ENCODE assay signal across 23 cellular contexts in the genomic region with DNA sequence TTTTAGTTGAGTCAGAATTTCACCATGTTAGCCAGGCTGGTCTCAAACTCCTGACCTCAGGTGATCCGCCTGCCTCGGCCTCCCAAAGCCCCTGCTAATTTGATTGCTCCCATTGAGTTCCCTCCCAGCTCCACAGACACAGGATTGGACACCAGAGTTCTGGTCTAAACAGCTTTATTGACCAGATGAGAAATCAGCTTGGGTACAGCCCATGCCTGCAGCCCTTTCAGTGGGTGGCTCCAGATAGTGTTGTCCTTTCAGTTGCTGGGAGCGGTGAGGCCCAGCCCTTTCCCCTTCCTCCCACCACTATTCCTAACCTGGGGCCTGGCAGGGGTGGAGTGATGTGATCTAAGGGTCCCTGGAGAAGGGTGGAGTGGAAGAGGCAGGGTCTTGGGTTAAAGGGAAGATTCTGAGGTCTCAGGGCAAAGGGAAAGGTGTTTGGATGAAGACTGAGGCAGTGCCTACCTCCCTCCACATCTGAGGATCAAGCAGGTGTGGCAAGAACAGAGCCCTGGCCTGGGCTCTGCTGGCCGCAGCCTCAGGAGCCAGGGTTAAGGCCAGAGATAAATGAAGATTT. TPM values are rescaled to one million over a fixed set of nuclear protein-coding genes. Genes with fewer than 3 reads are reported as not detected.
A peak's percentile ranks its signal among the peaks of the same experiment; 100 is the strongest.
DNase-seq lines count a peak whose midpoint lies in the region; ATAC-seq and TF ChIP-seq lines count a peak whose summit lies in the region.
"Had no signal": no experiment of that assay in that cellular context is flagged by ENCODE, and none has a peak within 500 bp of the region (broad histone marks: within the 10 kb centered on the region; RNA-seq: fewer than 3 reads in every experiment).

No MANE protein-coding gene starts in this region.

- H2BK12ac ChIP-seq in trophoblast cell (ENCODE audit: low read length) = peak overlapping the region; percentile 67

- no peak overlapping the region for H3K14ac ChIP-seq in trophoblast cell (ENCODE audit: low read length)

- H3K27ac ChIP-seq in 22Rv1 = 0 out of 2 replicates have a peak overlapping the region, but pooled peaks have one; percentile 3
- peak overlapping the region; percentile 5 for H3K27ac ChIP-seq in trophoblast cell (ENCODE audit: low read depth, low read length)
- no peak overlapping the region for H3K27ac ChIP-seq in gastrocnemius medialis

- TF ChIP-seq CTCF in 22Rv1 (IDR thresholded peaks at IDR 0.05) (no peak), HFFc6 (IDR thresholded peaks at IDR 0.05) (no peak), chondrocyte (IDR thresholded peaks at IDR 0.05) (no peak), gastrocnemius medialis (IDR thresholded peaks at IDR 0.05 in 4 of 5, conservative IDR thresholded peaks at IDR 0.05 in 1 of 5) (no peak)

- H3K27me3 ChIP-seq in trophoblast cell (ENCODE audit: insufficient read depth, low read length) = no peaks in the 10 kb centered on the region
- H3K27me3 ChIP-seq in gastrocnemius medialis = no peaks in the 10 kb centered on the region
- H3K27me3 ChIP-seq: upper lobe of left lung had no signal

- H3K79me2 ChIP-seq in trophoblast cell (ENCODE audit: control insufficient read depth, insufficient read depth, low read length, poor library complexity) = no peaks in the 10 kb centered on the region

- DNase-seq in HFFc6 = no peak
- no peak for DNase-seq in chondrocyte (ENCODE audit: low spot score)
- DNase-seq in trophoblast cell = no peak
- no peak for DNase-seq in AG08395 (ENCODE audit: low spot score)
- no peak for DNase-seq in GM19240 (ENCODE audit: insufficient read length, low spot score)
- no peak for DNase-seq in activated naive CD4-positive, alpha-beta T cell treated with anti-CD3 and anti-CD28 coated beads, Interleukin-2, amount 50 U/mL, for 16 hours
- no peak for DNase-seq in gastrocnemius medialis
- DNase-seq: activated CD4-positive, alpha-beta T cell treated with anti-CD3 and anti-CD28 coated beads, Interleukin-2, amount 50 U/mL, for 4 hours; activated T-cell treated with anti-CD3 and anti-CD28 coated beads, Interleukin-2, amount 50 U/mL, for 1 hour; COR-L47; hippocampal formation; kidney; mesendoderm; MV-4-11; NCI-H2029; NCI-H446; nephron progenitor cell; retina; stimulated activated CD4-positive, alpha-beta T cell treated with anti-CD3 and anti-CD28 coated beads, Interleukin-12 subunit alpha, Interleukin-12 subunit beta, amount 100 ng/mL, for 4 hours; upper lobe of left lung had no signal

- in situ Hi-C loops in gastrocnemius medialis (cut with MboI; ENCODE audit: low sequenced_read_pairs in 4 of 4) = loop anchor here in 3 of 4 donors (5.0 kb wide), 2 partner anchors 34 to 36 kb away; no protein-coding TSS in a partner anchor

- no peak for TF ChIP-seq POLR2A in gastrocnemius medialis (IDR thresholded peaks at IDR 0.05)

- H3K4me2 ChIP-seq in trophoblast cell (ENCODE audit: low read length) = no peak overlapping the region

- H3K9me3 ChIP-seq in trophoblast cell (ENCODE audit: insufficient read depth, low read depth, low read length) (no peaks in the 10 kb centered on the region), gastrocnemius medialis (no peaks in the 10 kb centered on the region)
- H3K9me3 ChIP-seq: upper lobe of left lung had no signal

- H2AFZ ChIP-seq in trophoblast cell (ENCODE audit: insufficient read depth, low read length, poor library complexity) = no peak overlapping the region

- intact Hi-C loops in gastrocnemius medialis (cut with DNase I; ENCODE audit: low total_unique reads) = no loop called here

- H3K4me1 ChIP-seq in trophoblast cell (ENCODE audit: control insufficient read depth in 1 of 2, insufficient read depth in 2 of 2, low read length in 2 of 2) (peaks cover 19 to 29% of the 10 kb centered on the region in 2 experiments), gastrocnemius medialis (peaks cover 17 to 18% of the 10 kb centered on the region in 2 donors)

- WGBS in trophoblast cell (ENCODE audit: extremely low coverage, insufficient coverage, insufficient read length) = no CpG with 5 or more reads among the region's 4 CpGs

- H3K23ac ChIP-seq in trophoblast cell (ENCODE audit: low read length) = no peak overlapping the region

- H3K4me1 Mint-ChIP-seq in HFFc6 (ENCODE audit: low read depth) (peaks cover 63% of the 10 kb centered on the region), chondrocyte (ENCODE audit: low read depth) (peaks cover 40% of the 10 kb centered on the region)

- H3K4ac ChIP-seq in trophoblast cell (ENCODE audit: low read depth, low read length) = no peak overlapping the region

- H4K12ac ChIP-seq in trophoblast cell (ENCODE audit: low read depth, low read length) = no peak overlapping the region

- no peak for ATAC-seq in gastrocnemius medialis
- ATAC-seq: HCT116, K562 had no signal

- H2AK5ac ChIP-seq in trophoblast cell (ENCODE audit: low read length) = no peak overlapping the region

- H3K36me3 ChIP-seq in trophoblast cell (ENCODE audit: control insufficient read depth in 1 of 2, insufficient read depth in 2 of 2, low read length in 2 of 2) (peaks cover 34 to 51% of the 10 kb centered on the region in 2 experiments), gastrocnemius medialis (no peaks in the 10 kb centered on the region)

- peaks cover 27% of the 10 kb centered on the region for H3K79me1 ChIP-seq in trophoblast cell (ENCODE audit: low read length)

- H3K36me3 Mint-ChIP-seq in HFFc6 (ENCODE audit: low read depth) = peaks cover 40% of the 10 kb centered on the region
- no peaks in the 10 kb centered on the region for H3K36me3 Mint-ChIP-seq in chondrocyte (ENCODE audit: low read depth)

- H3K27ac Mint-ChIP-seq in HFFc6 (peak overlapping the region; percentile 68), chondrocyte (ENCODE audit: unreplicated experiment) (peak overlapping the region; percentile 61)
- H3K27ac Mint-ChIP-seq: nephron progenitor cell had no signal

- H3K18ac ChIP-seq in trophoblast cell (ENCODE audit: low read length) = no peak overlapping the region

- peak overlapping the region; percentile 42 for H2BK5ac ChIP-seq in trophoblast cell (ENCODE audit: low read depth, low read length, poor library complexity)

- peak overlapping the region; percentile 65 for H4K91ac ChIP-seq in trophoblast cell (ENCODE audit: low read depth, low read length)

- peak overlapping the region; percentile 33 for H2BK120ac ChIP-seq in trophoblast cell (ENCODE audit: insufficient read depth, low read length, poor library complexity)

- no peak overlapping the region for H3K9ac ChIP-seq in trophoblast cell (ENCODE audit: low read length)

- H3K4me3 ChIP-seq in trophoblast cell (ENCODE audit: low read depth, low read length) (no peak overlapping the region), gastrocnemius medialis (no peak overlapping the region)
- H3K4me3 ChIP-seq: K562, upper lobe of left lung had no signal

- H3K9me3 Mint-ChIP-seq in HFFc6 (no peaks in the 10 kb centered on the region; the same call in 1 of the 2 replicates), chondrocyte (ENCODE audit: low read depth) (no peaks in the 10 kb centered on the region)
- H3K9me3 Mint-ChIP-seq: nephron progenitor cell had no signal

- no peak overlapping the region for H3K4me3 Mint-ChIP-seq in HFFc6
- H3K4me3 Mint-ChIP-seq in chondrocyte (ENCODE audit: unreplicated experiment) = no peak overlapping the region
- H3K4me3 Mint-ChIP-seq: nephron progenitor cell had no signal

- no peak overlapping the region for H4K8ac ChIP-seq in trophoblast cell (ENCODE audit: low read depth, low read length)

- peaks cover 23% of the 10 kb centered on the region for H3K27me3 Mint-ChIP-seq in HFFc6 (ENCODE audit: insufficient read depth)
- H3K27me3 Mint-ChIP-seq in chondrocyte (ENCODE audit: low read depth) = no peaks in the 10 kb centered on the region

RNA-seq across cellular contexts. Expression of a gene that starts 14.5 kb away (rescaled TPM):
- total RNA-seq in HFFc6 (2021; fragmentation: NEBNext Ultra II Directional; extraction: Animal tissue kit (Norgen Biotek cat#: 25700)) = 100 to 1,000 TPM; 101 to 113 (median 108) TPM
- 111 to 120 TPM (median 115 TPM) in 3 replicates for total RNA-seq in chondrocyte
- 49.4 and 51.1 TPM in 2 replicates for polyA plus RNA-seq in trophoblast cell (2013)
- total RNA-seq in gastrocnemius medialis = 10 to 100 TPM in 3 of 4 donors, 1 to 10 TPM in 1; 7.4 to 91.8 (median 62.7) TPM
- polyA plus RNA-seq: K562 had no signal

RNA-seq across cellular contexts. Expression of a gene that starts 23.5 kb away (rescaled TPM):
- 100 to 1,000 TPM; 540 to 614 (median 577) TPM for total RNA-seq in HFFc6 (2021; fragmentation: NEBNext Ultra II Directional; extraction: Animal tissue kit (Norgen Biotek cat#: 25700))
- total RNA-seq in chondrocyte (1.3 to 7.1 TPM (median 5.9 TPM) in 3 replicates), gastrocnemius medialis (10 to 100 TPM; 22.7 to 91.1 (median 68.9) TPM)
- polyA plus RNA-seq in trophoblast cell (2013) = 326 and 348 TPM in 2 replicates

RNA-seq across cellular contexts. Expression of a gene that starts 55.5 kb away (rescaled TPM):
- 10 to 100 TPM; 72.9 to 88.0 (median 78.4) TPM for total RNA-seq in HFFc6 (2021; fragmentation: NEBNext Ultra II Directional; extraction: Animal tissue kit (Norgen Biotek cat#: 25700))
- total RNA-seq in chondrocyte (201 to 294 TPM (median 211 TPM) in 3 replicates), gastrocnemius medialis (1 to 10 TPM; 4.2 to 9.1 (median 7.1) TPM)
- polyA plus RNA-seq in trophoblast cell (2013) = 38.9 and 40.5 TPM in 2 replicates

Comparison
In these comparisons a context has a peak if more than half of its experiments do, and no peak if none do; other contexts are left out.
1. H3K27ac ChIP-seq: peak in 22Rv1 (single experiment) and trophoblast cell (single experiment); none in gastrocnemius medialis (0 of 4).
2. RNA of a gene that starts 23.5 kb away (total RNA-seq): 540 to 614 TPM in HFFc6; 22.7 to 91.1 TPM in gastrocnemius medialis and 1.3 to 7.1 TPM in chondrocyte; every median in the first group is over 4 times any median in the second.
3. RNA of a gene that starts 55.5 kb away (total RNA-seq): 201 to 294 TPM in chondrocyte and 72.9 to 88.0 TPM in HFFc6; 4.2 to 9.1 TPM in gastrocnemius medialis; every median in the first group is over 4 times any median in the second.